In genomic region chr15:75029378-75030022, GRCh38 we compare ENCODE assay signal across 8 cellular contexts.
DNase-seq lines count a peak whose midpoint lies in the region; ATAC-seq and TF ChIP-seq lines count a peak whose summit lies in the region.

No MANE protein-coding gene starts in this region.

- H3K4me3 Mint-ChIP-seq in nephron = peak overlapping the region in 2 of 3 experiments; percentile 16 to 53

- H3K27me3 ChIP-seq in RWPE2 (ENCODE audit: insufficient read depth, poor library complexity, severe bottlenecking) = no peaks in the 10 kb centered on the region

- ATAC-seq in RWPE2 (ENCODE audit: low read depth) = peak; percentile 77

- no peak overlapping the region for H3K4me3 ChIP-seq in RWPE2 (ENCODE audit: severe bottlenecking)
- H3K4me3 ChIP-seq in fibroblast of mammary gland (ENCODE audit: control insufficient read depth, low read depth, low read length) = no peak overlapping the region

- H3K36me3 Mint-ChIP-seq in nephron (ENCODE audit: low read depth) = peaks cover 10% of the 10 kb centered on the region

- H3K4me1 Mint-ChIP-seq in nephron = peaks cover 25% of the 10 kb centered on the region

- 0 out of 2 replicates have a peak, but pooled peaks cover 4% of the 10 kb centered on the region for H3K36me3 ChIP-seq in RWPE2 (ENCODE audit: low read depth)

- H3K9me3 ChIP-seq in RWPE2 (ENCODE audit: severe bottlenecking) = no peaks in the 10 kb centered on the region

- H3K27me3 Mint-ChIP-seq in nephron (ENCODE audit: low read depth) = no peaks in the 10 kb centered on the region

- H3K27ac Mint-ChIP-seq in nephron = peak overlapping the region; percentile 45 to 71 (median 56)

- TF ChIP-seq CTCF in RWPE2 (IDR thresholded peaks at IDR 0.05; ENCODE audit: poor library complexity, severe bottlenecking) (peak; percentile 99), fibroblast of mammary gland (conservative IDR thresholded peaks at IDR 0.05; ENCODE audit: control insufficient read depth, insufficient read depth, low read depth, low read length) (peak; percentile 85), nephron (IDR thresholded peaks at IDR 0.05; ENCODE audit: unreplicated experiment in 3 of 3) (peak; percentile 78 to 96 (median 92))

- peaks cover 25% of the 10 kb centered on the region for H3K4me1 ChIP-seq in RWPE2 (ENCODE audit: insufficient read depth, poor library complexity, severe bottlenecking)

- DNase-seq in SIG-M5 treated with dmso at 0.1 percent for 504 hours (lab: John Stamatoyannopoulos, UW; ENCODE audit: unreplicated experiment) (peak; percentile 61), SIG-M5 (lab: John Stamatoyannopoulos, UW) (no peak), KG1 (lab: John Stamatoyannopoulos, UW) (peak; percentile 85), RWPE2 (ENCODE audit: low spot score) (peak; percentile 96), fibroblast of mammary gland (ENCODE audit: low read depth) (peak; percentile 87)
- peak; percentile 81 for DNase-seq in activated T-helper 9 cell treated with anti-CD3 and anti-CD28 coated beads, Interleukin-2, amount 50 U/mL, for 16 hours (ENCODE audit: low read depth)
- DNase-seq in stimulated activated naive CD4-positive, alpha-beta T cell (lab: John Stamatoyannopoulos, UW) = peak; percentile 51 to 85 (median 79)

- no peaks in the 10 kb centered on the region for H3K9me3 Mint-ChIP-seq in nephron

- peak overlapping the region; percentile 69 for H3K27ac ChIP-seq in RWPE2 (ENCODE audit: poor library complexity, severe bottlenecking)
